Comparison of ENCODE assay signal across 1 cellular context in the genomic region with DNA sequence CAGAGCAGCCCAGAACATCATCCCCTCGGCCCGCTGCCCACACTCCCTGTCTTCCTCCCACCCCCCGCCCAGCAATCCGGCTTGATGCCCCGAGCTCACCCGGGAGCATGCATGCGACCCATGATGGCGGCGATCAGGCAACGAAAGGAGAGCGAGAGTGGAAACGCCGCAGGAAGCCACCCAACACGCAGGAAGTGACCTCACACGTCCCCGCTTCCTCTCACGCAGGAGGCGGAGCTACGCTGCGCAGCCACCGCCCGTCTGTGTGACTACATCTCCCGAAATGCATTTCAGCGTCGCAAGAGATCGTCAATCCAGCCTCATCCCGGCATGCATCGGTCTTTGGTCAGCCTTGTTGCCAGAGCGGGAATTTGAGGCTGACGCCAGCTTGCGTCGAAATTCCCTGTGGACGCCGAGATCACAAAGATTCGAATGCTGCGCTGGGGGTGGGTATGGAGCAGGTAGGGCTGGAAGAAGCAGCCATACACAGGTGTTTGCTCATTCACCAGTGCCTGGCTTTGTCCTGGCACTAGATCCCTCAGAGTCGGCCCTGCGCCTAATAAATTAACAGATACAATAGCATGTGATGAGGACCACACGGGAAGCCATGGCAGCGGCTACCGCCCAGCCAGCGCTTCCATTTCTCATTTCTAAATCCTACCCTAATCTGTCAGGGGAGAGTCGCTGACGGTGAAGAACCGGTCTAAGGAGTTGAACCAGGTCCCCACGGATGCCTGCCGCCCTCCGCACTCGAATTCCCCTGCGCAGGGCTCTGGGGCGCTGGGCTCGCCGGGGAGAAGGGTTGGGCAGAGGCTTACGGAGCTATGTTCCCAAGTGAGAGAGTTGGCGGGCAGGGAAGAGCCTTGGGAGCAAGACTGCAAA.
TF ChIP-seq lines count a peak whose summit lies in the region.

A gene (minus strand): TSS at position 148 of the 882 bp plus-strand sequence. CDS start 26 bp downstream, at position 122.

TF ChIP-seq in WTC11, 78 proteins besides CTCF, POLR2A, EP300 and RAD21 (continued from another document):
- TF ChIP-seq, protein P1, sequence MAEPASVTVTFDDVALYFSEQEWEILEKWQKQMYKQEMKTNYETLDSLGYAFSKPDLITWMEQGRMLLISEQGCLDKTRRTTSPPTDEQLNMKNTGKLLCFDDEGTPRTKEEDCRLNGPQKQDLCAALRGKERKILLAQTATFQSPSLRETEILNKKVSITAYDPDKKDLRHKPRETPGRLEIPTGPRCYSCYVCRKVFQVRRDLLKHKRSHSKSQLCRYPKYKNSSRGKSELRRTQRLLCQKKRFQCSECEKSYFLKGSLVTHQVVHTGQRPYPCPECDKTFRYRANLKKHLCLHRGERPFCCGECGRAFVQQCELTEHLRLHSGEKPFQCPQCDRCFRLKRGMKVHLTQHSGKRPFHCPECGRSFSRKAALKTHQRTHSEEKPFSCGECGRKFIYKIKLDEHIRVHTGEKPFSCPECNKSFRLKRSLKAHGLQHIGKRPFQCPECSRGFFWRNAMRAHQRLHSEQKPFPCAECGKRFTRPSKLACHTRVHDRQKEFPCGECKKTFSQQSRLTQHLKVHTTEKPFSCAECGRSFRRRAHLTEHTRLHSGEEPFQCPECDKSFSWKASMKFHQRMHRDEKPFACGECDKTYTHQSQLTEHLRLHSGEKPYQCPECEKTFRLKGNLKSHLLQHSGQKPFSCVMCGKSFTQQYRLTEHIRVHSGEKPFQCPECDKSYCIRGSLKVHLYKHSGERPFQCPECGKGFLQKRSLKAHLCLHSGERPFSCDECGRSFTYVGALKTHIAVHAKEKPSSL (CRISPR knock-in tag; conservative IDR thresholded peaks at IDR 0.05) = no peak
- no peak for TF ChIP-seq TEAD4 (CRISPR knock-in tag; IDR thresholded peaks at IDR 0.05)
- TF ChIP-seq, protein P2, sequence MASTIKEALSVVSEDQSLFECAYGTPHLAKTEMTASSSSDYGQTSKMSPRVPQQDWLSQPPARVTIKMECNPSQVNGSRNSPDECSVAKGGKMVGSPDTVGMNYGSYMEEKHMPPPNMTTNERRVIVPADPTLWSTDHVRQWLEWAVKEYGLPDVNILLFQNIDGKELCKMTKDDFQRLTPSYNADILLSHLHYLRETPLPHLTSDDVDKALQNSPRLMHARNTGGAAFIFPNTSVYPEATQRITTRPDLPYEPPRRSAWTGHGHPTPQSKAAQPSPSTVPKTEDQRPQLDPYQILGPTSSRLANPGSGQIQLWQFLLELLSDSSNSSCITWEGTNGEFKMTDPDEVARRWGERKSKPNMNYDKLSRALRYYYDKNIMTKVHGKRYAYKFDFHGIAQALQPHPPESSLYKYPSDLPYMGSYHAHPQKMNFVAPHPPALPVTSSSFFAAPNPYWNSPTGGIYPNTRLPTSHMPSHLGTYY (CRISPR knock-in tag; IDR thresholded peaks at IDR 0.05) = 0 out of 2 replicates have a peak, but pooled peaks have one; percentile 33
- TF ChIP-seq SMAD4 (CRISPR knock-in tag; IDR thresholded peaks at IDR 0.05) = no peak
- TF ChIP-seq, protein P3, sequence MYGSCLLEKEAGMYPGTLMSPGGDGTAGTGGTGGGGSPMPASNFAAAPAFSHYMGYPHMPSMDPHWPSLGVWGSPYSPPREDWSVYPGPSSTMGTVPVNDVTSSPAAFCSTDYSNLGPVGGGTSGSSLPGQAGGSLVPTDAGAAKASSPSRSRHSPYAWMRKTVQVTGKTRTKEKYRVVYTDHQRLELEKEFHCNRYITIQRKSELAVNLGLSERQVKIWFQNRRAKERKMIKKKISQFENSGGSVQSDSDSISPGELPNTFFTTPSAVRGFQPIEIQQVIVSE (CRISPR knock-in tag; IDR thresholded peaks at IDR 0.05; ENCODE audit: borderline replicate concordance) = no peak
